11 cellular contexts compared by ENCODE assay signal in genomic region chr20:37378785-37379598, GRCh38. TPM values are rescaled to one million over a fixed set of nuclear protein-coding genes. Genes with fewer than 3 reads are reported as not detected.
DNase-seq lines count a peak whose midpoint lies in the region; TF ChIP-seq lines count a peak whose summit lies in the region.
"Had no signal": no experiment of that assay in that cellular context is flagged by ENCODE, and none has a peak within 500 bp of the region (broad histone marks: within the 10 kb centered on the region; RNA-seq: fewer than 3 reads in every experiment).

No MANE protein-coding gene starts in this region.

- H3K4me1 ChIP-seq in spleen, result peaks cover 2 to 72% (median 42%) of the 10 kb centered on the region in 6 donors

- intact Hi-C loops in spleen (cut with DNase I; ENCODE audit: low total_unique reads), result no loop called here

- no peak overlapping the region for H3K4me3 ChIP-seq in SK-N-MC
- no peak overlapping the region for H3K4me3 ChIP-seq in fibroblast of villous mesenchyme (ENCODE audit: low read depth, low read length)
- peak overlapping the region in 1 of 8 donors; percentile 4 for H3K4me3 ChIP-seq in spleen
- H3K4me3 ChIP-seq: heart right ventricle had no signal

- TF ChIP-seq POLR2A in spleen (IDR thresholded peaks at IDR 0.05), result no peak

- WGBS in spleen, 5 donors, result 37 to 53% (median 45%) methylated on average over 19 to 24 of the region's 24 CpGs

- H3K27ac ChIP-seq in SK-N-MC (peak overlapping the region; percentile 13; the same call in 1 of the 2 replicates), spleen (peak overlapping the region in 4 of 8 donors; percentile 45 to 81 (median 56))

- no peak overlapping the region for H3K9ac ChIP-seq in SK-N-MC (ENCODE audit: insufficient read length)

- no peak for TF ChIP-seq CTCF in fibroblast of villous mesenchyme (IDR thresholded peaks at IDR 0.05; ENCODE audit: insufficient read depth, low read depth, low read length)
- TF ChIP-seq CTCF in spleen (IDR thresholded peaks at IDR 0.05 in 8 of 11, conservative IDR thresholded peaks at IDR 0.05 in 3 of 11), result no peak

- DNase-seq in NCI-H2029 (lab: John Stamatoyannopoulos, UW) (peak; percentile 16), NCI-H2029 treated with DMSO at 0.1 percent for 48 hours (lab: John Stamatoyannopoulos, UW) (no peak), SK-N-MC (ENCODE audit: low read depth, low spot score) (no peak), fibroblast of villous mesenchyme (ENCODE audit: low read depth) (peak; percentile 10), spleen (peak; percentile 79), putamen (ENCODE audit: low spot score) (no peak), DMS114 treated with DMSO at 0.1 percent for 48 hours (lab: John Stamatoyannopoulos, UW; ENCODE audit: unreplicated experiment) (no peak)
- no peak for DNase-seq in stimulated activated naive CD4-positive, alpha-beta T cell treated with Interleukin-2 at 50 U/mL for 16 hours (lab: John Stamatoyannopoulos, UW)
- DNase-seq: heart right ventricle, NCI-H69, nucleus accumbens had no signal

- peaks cover 0 to 5% (median 0%) of the 10 kb centered on the region in 7 donors for H3K27me3 ChIP-seq in spleen (replicated peaks in 1 of 7)
- H3K27me3 ChIP-seq: heart right ventricle had no signal

- H3K9me3 ChIP-seq in SK-N-MC (ENCODE audit: low read depth, low read length) (no peaks in the 10 kb centered on the region), spleen (no peaks in the 10 kb centered on the region)
- H3K9me3 ChIP-seq: heart right ventricle had no signal

- H3K36me3 ChIP-seq in SK-N-MC (ENCODE audit: insufficient read depth, low read length) (peaks cover 8% of the 10 kb centered on the region), spleen (peaks cover 0 to 5% (median 0%) of the 10 kb centered on the region in 6 donors)

RNA-seq across cellular contexts. Expression of gene SRC, which starts 33.1 kb away (rescaled TPM):
- total RNA-seq in fibroblast of villous mesenchyme, result 20.3 and 20.6 TPM in 2 replicates
- total RNA-seq in spleen, result 10 to 100 TPM; 27.3 to 68.0 (median 36.1) TPM
- 10 to 100 TPM in 2 of 3 donors, 1 to 10 TPM in 1; 7.0 to 28.7 (median 10.1) TPM for polyA plus RNA-seq in spleen

Comparison
In these comparisons a context has a peak if more than half of its experiments do, and no peak if none do; other contexts are left out.
1. DNase-seq: peak in NCI-H2029 (single experiment), fibroblast of villous mesenchyme (single experiment) and spleen (single experiment); none in NCI-H2029 treated with DMSO at 0.1 percent for 48 hours (single experiment), SK-N-MC (single experiment), putamen (single experiment), DMS114 treated with DMSO at 0.1 percent for 48 hours (single experiment) and stimulated activated naive CD4-positive, alpha-beta T cell treated with Interleukin-2 at 50 U/mL for 16 hours (single experiment).